ENCODE assay signal across 8 cellular contexts in the genomic region with DNA sequence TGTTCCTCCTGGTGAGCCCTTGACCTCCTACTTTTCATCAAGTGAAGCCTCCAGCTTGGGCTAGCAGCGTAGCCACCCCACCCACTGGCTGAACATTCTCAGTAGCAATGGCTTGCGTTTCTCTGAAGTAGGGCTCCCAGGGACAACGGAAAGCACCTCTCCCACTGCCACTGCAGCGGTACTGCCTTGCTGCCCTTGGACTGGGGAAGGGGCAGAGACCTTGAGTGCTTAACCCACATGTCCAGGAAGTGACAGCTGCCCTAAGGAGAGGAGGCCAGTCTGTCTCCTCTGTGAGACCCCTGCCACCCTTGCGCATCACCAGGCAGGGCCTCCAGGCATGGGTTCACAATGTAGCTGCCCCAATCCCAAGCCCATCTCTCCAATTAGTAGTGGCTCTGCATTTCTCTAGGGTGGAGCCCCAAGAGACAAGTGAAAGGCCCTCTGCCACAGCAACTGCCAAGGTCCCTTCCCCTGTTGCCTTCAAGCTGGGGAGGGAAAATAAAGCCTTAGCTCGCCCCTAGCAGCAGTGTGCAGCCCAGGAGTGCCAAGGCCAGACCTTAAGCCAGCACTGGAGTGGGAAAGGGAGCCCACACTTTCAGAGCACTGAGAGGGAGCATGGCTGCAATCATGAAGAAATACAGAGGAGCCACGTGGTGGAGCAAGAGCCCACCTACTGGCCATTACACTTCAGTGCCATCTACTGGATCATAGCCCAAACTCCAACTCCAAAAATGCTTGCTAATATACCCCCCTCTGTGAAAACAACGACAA.
DNase-seq lines count a peak whose midpoint lies in the region; ATAC-seq and TF ChIP-seq lines count a peak whose summit lies in the region.

No MANE protein-coding gene starts in this region.

- no peak overlapping the region for H3K27ac ChIP-seq in body of pancreas

- POLR2A ChIA-PET in T-cell (lab: Charles Lee) = no interaction called here

- H3K9me3 Mint-ChIP-seq in Calu3 (ENCODE audit: low read depth, unreplicated experiment) (no peaks in the 10 kb centered on the region), T-cell (peaks cover 13 to 38% (median 35%) of the 10 kb centered on the region in 3 donors)

- H3K4me3 ChIP-seq in body of pancreas (no peak overlapping the region), retinal pigment epithelial cell (ENCODE audit: low read length) (no peak overlapping the region)

- 67 to 76% methylated on average over 5 to 8 of the region's 8 CpGs for WGBS in body of pancreas, 2 donors

- DNase-seq in Calu3 (peak; percentile 23), MV-4-11 (lab: John Stamatoyannopoulos, UW) (peak; percentile 36), body of pancreas (no peak), retinal pigment epithelial cell (ENCODE audit: low read depth) (no peak), T-cell (no peak), DMS114 treated with DMSO at 0.1 percent for 48 hours (lab: John Stamatoyannopoulos, UW; ENCODE audit: unreplicated experiment) (no peak)

- TF ChIP-seq POLR2A in body of pancreas (IDR thresholded peaks at IDR 0.05) = no peak

- no peaks in the 10 kb centered on the region for H3K4me1 Mint-ChIP-seq in Calu3 (ENCODE audit: low read depth, unreplicated experiment)
- no peaks in the 10 kb centered on the region for H3K4me1 Mint-ChIP-seq in T-cell

- H3K36me3 Mint-ChIP-seq in Calu3 (ENCODE audit: insufficient read depth, unreplicated experiment) (no peaks in the 10 kb centered on the region), T-cell (no peaks in the 10 kb centered on the region)

- H3K9me3 ChIP-seq in body of pancreas = no peaks in the 10 kb centered on the region

- no peak overlapping the region for H3K4me3 Mint-ChIP-seq in Calu3 (ENCODE audit: low read depth, unreplicated experiment)
- H3K4me3 Mint-ChIP-seq in T-cell = no peak overlapping the region

- BruUV-seq in Calu3 (replicated peaks; lab: Mats Ljungman, UMichigan) = no TSS peak

- peak; percentile 33 for TF ChIP-seq CTCF in Calu3 (IDR thresholded peaks at IDR 0.05; ENCODE audit: unreplicated experiment)
- TF ChIP-seq CTCF in body of pancreas (IDR thresholded peaks at IDR 0.05) = peak in 5 of 7 experiments; percentile 13 to 31 (median 29)
- TF ChIP-seq CTCF in retinal pigment epithelial cell (conservative IDR thresholded peaks at IDR 0.05; ENCODE audit: low read depth, low read length) = peak; percentile 49

- H3K27ac Mint-ChIP-seq in Calu3 (ENCODE audit: unreplicated experiment) = no peak overlapping the region
- H3K27ac Mint-ChIP-seq in T-cell = no peak overlapping the region

- H3K27me3 Mint-ChIP-seq in Calu3 (ENCODE audit: unreplicated experiment) = no peaks in the 10 kb centered on the region
- no peaks in the 10 kb centered on the region for H3K27me3 Mint-ChIP-seq in T-cell

- intact Hi-C loops in Calu3 (cut with micrococcal nuclease; ENCODE audit: unreplicated experiment) (loop anchor here (5.0 kb wide), 4 partner anchors 173 to 537 kb away; no protein-coding TSS in a partner anchor), body of pancreas (cut with DNase I) (no loop called here)

- H3K27me3 ChIP-seq in body of pancreas = no peaks in the 10 kb centered on the region

- H3K36me3 ChIP-seq in body of pancreas (replicated peaks in 1 of 2; ENCODE audit: insufficient read depth in 1 of 2, low read depth in 2 of 2) = no peaks in the 10 kb centered on the region

- H3K4me1 ChIP-seq in body of pancreas = no peaks in the 10 kb centered on the region

- CTCF ChIA-PET in Calu3 (lab: Charles Lee) (no interaction called here), T-cell (lab: Charles Lee) (no interaction called here)

- ATAC-seq in GM21723 (IDR thresholded peaks at IDR 0.05; ENCODE audit: unreplicated experiment) = peak; percentile 79
- ATAC-seq in body of pancreas = no peak
- no peak for ATAC-seq in T-cell (replicated peaks in 1 of 4)
- ATAC-seq in HG03139 (IDR thresholded peaks at IDR 0.05; ENCODE audit: unreplicated experiment) = no peak

Comparison
In these comparisons a context has a peak if more than half of its experiments do, and no peak if none do; other contexts are left out.
1. DNase-seq: peak in Calu3 (single experiment) and MV-4-11 (single experiment); none in body of pancreas (0 of 4), retinal pigment epithelial cell (single experiment), T-cell (0 of 34) and DMS114 treated with DMSO at 0.1 percent for 48 hours (single experiment).
2. Peak in every context shown above with its lines, with median percentiles within 50 percentile points of each other: CTCF ChIP-seq.